Comparison of ENCODE assay signal across 1 cellular context in genomic region chr7:42930889-42931288, GRCh38.
TF ChIP-seq lines count a peak whose summit lies in the region.

No MANE protein-coding gene starts in this region.

TF ChIP-seq in SK-N-SH, 30 proteins besides CTCF, POLR2A, EP300 and RAD21 (continued from another document):
- TF ChIP-seq REST (IDR thresholded peaks at IDR 0.05; ENCODE audit: low read depth, low read length) = no peak
- TF ChIP-seq JUND (IDR thresholded peaks at IDR 0.05) = no peak
- TF ChIP-seq RFX5 (IDR thresholded peaks at IDR 0.05; ENCODE audit: low read length) = no peak
- TF ChIP-seq EZH2phosphoT487 (IDR thresholded peaks at IDR 0.05; ENCODE audit: borderline replicate concordance, low read depth) = no peak
- no peak for TF ChIP-seq SIN3A (IDR thresholded peaks at IDR 0.05; ENCODE audit: borderline replicate concordance, low read depth, low read length)
- no peak for TF ChIP-seq IRF3 (IDR thresholded peaks at IDR 0.05; ENCODE audit: low read depth, low read length)
- no peak for TF ChIP-seq ELF1 (IDR thresholded peaks at IDR 0.05)
- no peak for TF ChIP-seq USF2 (IDR thresholded peaks at IDR 0.05; ENCODE audit: borderline replicate concordance, low read depth, low read length)
